Comparison of ENCODE assay signal across 1 cellular context in the genomic region with DNA sequence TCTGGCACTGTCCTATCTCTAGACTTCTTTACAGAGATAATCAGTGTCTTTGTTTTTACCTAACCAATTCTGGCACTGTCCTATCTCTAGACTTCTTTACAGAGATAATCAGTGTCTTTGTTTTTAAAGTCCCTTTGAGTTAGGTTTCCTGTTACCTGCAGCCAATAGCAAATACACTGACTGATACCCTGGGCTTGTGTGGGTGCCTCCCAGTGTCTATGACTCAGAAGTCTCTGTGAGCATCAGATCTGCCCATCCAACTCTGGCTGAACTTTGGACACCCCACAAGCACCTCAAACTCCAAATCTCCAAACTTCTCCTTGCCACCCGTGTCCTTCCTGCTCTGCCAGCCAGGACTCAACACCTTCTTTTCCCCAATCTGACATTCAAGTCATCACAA.
TF ChIP-seq lines count a peak whose summit lies in the region.

No MANE protein-coding gene starts in this region.

TF ChIP-seq in SK-N-SH treated with all-trans-retinoic acid at 6 μM for 48 hours, 23 proteins besides CTCF, POLR2A, EP300 and RAD21:
- TF ChIP-seq, protein P1, sequence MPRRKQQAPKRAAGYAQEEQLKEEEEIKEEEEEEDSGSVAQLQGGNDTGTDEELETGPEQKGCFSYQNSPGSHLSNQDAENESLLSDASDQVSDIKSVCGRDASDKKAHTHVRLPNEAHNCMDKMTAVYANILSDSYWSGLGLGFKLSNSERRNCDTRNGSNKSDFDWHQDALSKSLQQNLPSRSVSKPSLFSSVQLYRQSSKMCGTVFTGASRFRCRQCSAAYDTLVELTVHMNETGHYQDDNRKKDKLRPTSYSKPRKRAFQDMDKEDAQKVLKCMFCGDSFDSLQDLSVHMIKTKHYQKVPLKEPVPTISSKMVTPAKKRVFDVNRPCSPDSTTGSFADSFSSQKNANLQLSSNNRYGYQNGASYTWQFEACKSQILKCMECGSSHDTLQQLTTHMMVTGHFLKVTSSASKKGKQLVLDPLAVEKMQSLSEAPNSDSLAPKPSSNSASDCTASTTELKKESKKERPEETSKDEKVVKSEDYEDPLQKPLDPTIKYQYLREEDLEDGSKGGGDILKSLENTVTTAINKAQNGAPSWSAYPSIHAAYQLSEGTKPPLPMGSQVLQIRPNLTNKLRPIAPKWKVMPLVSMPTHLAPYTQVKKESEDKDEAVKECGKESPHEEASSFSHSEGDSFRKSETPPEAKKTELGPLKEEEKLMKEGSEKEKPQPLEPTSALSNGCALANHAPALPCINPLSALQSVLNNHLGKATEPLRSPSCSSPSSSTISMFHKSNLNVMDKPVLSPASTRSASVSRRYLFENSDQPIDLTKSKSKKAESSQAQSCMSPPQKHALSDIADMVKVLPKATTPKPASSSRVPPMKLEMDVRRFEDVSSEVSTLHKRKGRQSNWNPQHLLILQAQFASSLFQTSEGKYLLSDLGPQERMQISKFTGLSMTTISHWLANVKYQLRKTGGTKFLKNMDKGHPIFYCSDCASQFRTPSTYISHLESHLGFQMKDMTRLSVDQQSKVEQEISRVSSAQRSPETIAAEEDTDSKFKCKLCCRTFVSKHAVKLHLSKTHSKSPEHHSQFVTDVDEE (CRISPR knock-in tag; IDR thresholded peaks at IDR 0.05) = no peak
- TF ChIP-seq OSR1 (CRISPR knock-in tag; IDR thresholded peaks at IDR 0.05) (no peak), GLIS3 (CRISPR knock-in tag; IDR thresholded peaks at IDR 0.05) (no peak)
